Comparison of ENCODE assay signal across 15 cellular contexts in the genomic region with DNA sequence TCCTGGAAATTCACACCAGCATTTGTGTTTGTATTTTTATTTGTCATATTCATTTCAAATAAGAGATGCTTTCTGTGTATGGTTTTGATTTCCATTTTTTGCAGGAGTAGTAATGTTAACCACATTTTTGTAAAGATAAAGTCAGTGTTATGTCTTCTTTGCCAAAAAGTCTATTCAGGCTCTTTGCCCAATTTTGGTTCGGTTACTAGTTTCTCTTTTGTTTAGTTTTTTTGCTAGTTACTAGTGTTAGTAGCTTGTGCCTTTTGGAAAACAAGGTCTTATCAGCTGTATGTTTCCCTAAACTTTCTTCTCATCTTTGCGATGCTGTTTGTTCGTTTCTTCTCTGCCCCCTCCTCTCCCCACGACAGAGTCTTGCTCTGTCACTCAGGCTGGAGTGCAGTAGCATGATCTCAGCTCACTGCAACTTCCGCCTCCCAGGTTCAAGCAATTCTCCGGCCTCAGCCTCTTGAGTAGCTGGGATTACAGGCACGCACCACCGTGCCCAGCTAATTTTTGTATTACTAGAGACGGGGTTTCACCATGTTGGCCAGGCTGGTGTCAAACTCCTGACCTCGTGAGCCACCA.
DNase-seq lines count a peak whose midpoint lies in the region; ATAC-seq, FAIRE-seq and TF ChIP-seq lines count a peak whose summit lies in the region.
"Had no signal": no experiment of that assay in that cellular context is flagged by ENCODE, and none has a peak within 500 bp of the region (broad histone marks: within the 10 kb centered on the region; RNA-seq: fewer than 3 reads in every experiment).

No MANE protein-coding gene starts in this region.

- H3K79me2 ChIP-seq in endothelial cell of umbilical vein (ENCODE audit: control insufficient read depth, insufficient read depth, low read length), result peaks cover 72% of the 10 kb centered on the region
- H3K79me2 ChIP-seq in trophoblast cell (ENCODE audit: control insufficient read depth, insufficient read depth, low read length, poor library complexity), result peaks cover 8% of the 10 kb centered on the region

- H3K4me3 ChIP-seq in endothelial cell of umbilical vein (replicated peaks in 1 of 3; ENCODE audit: insufficient read depth in 1 of 3, low read depth in 1 of 3, low read length in 3 of 3), result no peak overlapping the region
- no peak overlapping the region for H3K4me3 ChIP-seq in trophoblast cell (ENCODE audit: low read depth, low read length)
- H3K4me3 ChIP-seq: A549, gastrocnemius medialis had no signal

- H3K79me1 ChIP-seq in trophoblast cell (ENCODE audit: low read length), result peaks cover 4% of the 10 kb centered on the region

- no peak overlapping the region for H2BK120ac ChIP-seq in trophoblast cell (ENCODE audit: insufficient read depth, low read length, poor library complexity)

- H3K27ac Mint-ChIP-seq in activated CD4-positive, alpha-beta T cell treated with anti-CD3 and anti-CD28 coated beads, Interleukin-2, amount 10 ng/mL, durations not matched to agents 7 days and 5 days, result peak overlapping the region; percentile 1
- H3K27ac Mint-ChIP-seq in T-helper 17 cell, result peak overlapping the region; percentile 94
- H3K27ac Mint-ChIP-seq: activated CD4-positive, alpha-beta memory T cell treated with anti-CD3 and anti-CD28 coated beads for 36 hours had no signal

- no peak for ATAC-seq in T-helper 17 cell
- ATAC-seq in HG02798 (IDR thresholded peaks at IDR 0.05; ENCODE audit: poor library complexity, unreplicated experiment), result no peak
- ATAC-seq: A549, gastrocnemius medialis had no signal

- peaks cover 6% of the 10 kb centered on the region for H4K20me1 ChIP-seq in endothelial cell of umbilical vein (replicated peaks; ENCODE audit: control insufficient read depth, extremely low read depth, insufficient read depth, low read length)

- intact Hi-C loops in endothelial cell of umbilical vein (cut with micrococcal nuclease), result no loop called here

- no peaks in the 10 kb centered on the region for H3K9me3 ChIP-seq in T-helper 17 cell (ENCODE audit: control insufficient read depth, low read length, poor library complexity, severe bottlenecking)
- H3K9me3 ChIP-seq in endothelial cell of umbilical vein (replicated peaks; ENCODE audit: control insufficient read depth, insufficient read depth, low read length), result no peaks in the 10 kb centered on the region
- peaks cover 2% of the 10 kb centered on the region for H3K9me3 ChIP-seq in trophoblast cell (ENCODE audit: insufficient read depth, low read depth, low read length)
- H3K9me3 ChIP-seq: A549, gastrocnemius medialis had no signal

- peaks cover 24% of the 10 kb centered on the region for H3K36me3 Mint-ChIP-seq in activated CD4-positive, alpha-beta T cell treated with anti-CD3 and anti-CD28 coated beads, Interleukin-2, amount 10 ng/mL, durations not matched to agents 7 days and 5 days (ENCODE audit: low read depth)
- H3K36me3 Mint-ChIP-seq in T-helper 17 cell (ENCODE audit: low read depth), result peaks cover 8% of the 10 kb centered on the region

- H3K4me2 ChIP-seq in endothelial cell of umbilical vein (ENCODE audit: insufficient read depth, low read length) (no peak overlapping the region), trophoblast cell (ENCODE audit: low read length) (no peak overlapping the region)
- H3K4me2 ChIP-seq: A549 had no signal

- peaks cover 51% of the 10 kb centered on the region for H3K4me1 Mint-ChIP-seq in activated CD4-positive, alpha-beta T cell treated with anti-CD3 and anti-CD28 coated beads, Interleukin-2, amount 10 ng/mL, durations not matched to agents 7 days and 5 days
- peaks cover 41% of the 10 kb centered on the region for H3K4me1 Mint-ChIP-seq in T-helper 17 cell

- CTCF ChIA-PET in activated CD4-positive, alpha-beta T cell treated with anti-CD3 and anti-CD28 coated beads, Interleukin-2, amount 10 ng/mL, durations not matched to agents 7 days and 5 days (lab: Charles Lee), result interaction anchor here (0.6 to 1.4 kb wide), 6 partner anchors 8 to 1168 kb away, joined by 4 to 6 read pairs (median 5); no protein-coding TSS in a partner anchor
- CTCF ChIA-PET in endothelial cell of umbilical vein (lab: Charles Lee), result interaction anchor here (2.0 kb wide), 1 partner anchor 321 kb away, joined by 6 read pairs; no protein-coding TSS in a partner anchor

- no peak overlapping the region for H4K91ac ChIP-seq in trophoblast cell (ENCODE audit: low read depth, low read length)

- H3K27me3 ChIP-seq in endothelial cell of umbilical vein (ENCODE audit: control insufficient read depth in 2 of 2, insufficient read depth in 2 of 2, low read length in 2 of 2) (no peaks in the 10 kb centered on the region), trophoblast cell (ENCODE audit: insufficient read depth, low read length) (no peaks in the 10 kb centered on the region)
- H3K27me3 ChIP-seq: gastrocnemius medialis had no signal

- POLR2A ChIA-PET in activated CD4-positive, alpha-beta T cell treated with anti-CD3 and anti-CD28 coated beads, Interleukin-2, amount 10 ng/mL, durations not matched to agents 7 days and 5 days (lab: Charles Lee), result no interaction called here
- POLR2A ChIA-PET in endothelial cell of umbilical vein (lab: Charles Lee), result no interaction called here

- no CpG with 5 or more reads among the region's 10 CpGs for WGBS in trophoblast cell (ENCODE audit: extremely low coverage, insufficient coverage, insufficient read length)

- H3K9me1 ChIP-seq in endothelial cell of umbilical vein (replicated peaks; ENCODE audit: control insufficient read depth, extremely low read depth, insufficient read depth, low read length), result no peaks in the 10 kb centered on the region

- H3K4me3 Mint-ChIP-seq in activated CD4-positive, alpha-beta T cell treated with anti-CD3 and anti-CD28 coated beads, Interleukin-2, amount 10 ng/mL, durations not matched to agents 7 days and 5 days, result no peak overlapping the region
- no peak overlapping the region for H3K4me3 Mint-ChIP-seq in T-helper 17 cell
- H3K4me3 Mint-ChIP-seq: activated CD4-positive, alpha-beta memory T cell treated with anti-CD3 and anti-CD28 coated beads for 36 hours had no signal

- DNase-seq in activated CD4-positive, alpha-beta T cell treated with anti-CD3 and anti-CD28 coated beads, Interleukin-2, amount 10 ng/mL, durations not matched to agents 7 days and 5 days, result no peak
- no peak for DNase-seq in activated CD4-positive, alpha-beta T cell treated with anti-CD3 and anti-CD28 coated beads for 4 hours
- DNase-seq in T-helper 17 cell (no peak), endothelial cell of umbilical vein (ENCODE audit: low read depth, low spot score) (no peak), trophoblast cell (no peak), C1 segment of cervical spinal cord (lab: John Stamatoyannopoulos, UW) (no peak), NCI-H146 treated with DMSO at 0.1 percent for 48 hours (lab: John Stamatoyannopoulos, UW; ENCODE audit: unreplicated experiment) (no peak)
- DNase-seq: activated CD4-positive, alpha-beta memory T cell treated with anti-CD3 and anti-CD28 coated beads for 36 hours; cortex of kidney; gastrocnemius medialis; NCI-H1417 treated with DMSO at 0.1 percent for 48 hours; NCI-H510A treated with DMSO at 0.1 percent for 48 hours had no signal

- no peak for FAIRE-seq in endothelial cell of umbilical vein (lab: Jason Lieb, UNC)
- FAIRE-seq: A549 had no signal

- no peak overlapping the region for H2AK5ac ChIP-seq in trophoblast cell (ENCODE audit: low read length)

- no peak overlapping the region for H3K14ac ChIP-seq in trophoblast cell (ENCODE audit: low read length)

- H3K4me1 ChIP-seq in endothelial cell of umbilical vein (ENCODE audit: control insufficient read depth, extremely low read depth, insufficient read depth, low read length) (peaks cover 17% of the 10 kb centered on the region), trophoblast cell (ENCODE audit: control insufficient read depth in 1 of 2, insufficient read depth in 2 of 2, low read length in 2 of 2) (peaks cover 2% of the 10 kb centered on the region in 2 experiments)

- no peak overlapping the region for H2BK5ac ChIP-seq in trophoblast cell (ENCODE audit: low read depth, low read length, poor library complexity)

- H3K23ac ChIP-seq in trophoblast cell (ENCODE audit: low read length), result no peak overlapping the region

- TF ChIP-seq POLR2A in endothelial cell of umbilical vein (IDR thresholded peaks at IDR 0.05; ENCODE audit: low read depth, low read length), result no peak

- H2AFZ ChIP-seq in endothelial cell of umbilical vein (ENCODE audit: low read depth, low read length) (no peak overlapping the region), trophoblast cell (ENCODE audit: insufficient read depth, low read length, poor library complexity) (no peak overlapping the region)

- no peak for TF ChIP-seq CTCF in endothelial cell of umbilical vein (IDR thresholded peaks at IDR 0.05; ENCODE audit: extremely low read depth in 1 of 2, insufficient read depth in 1 of 2, low read depth in 1 of 2, low read length in 2 of 2)

- H3K4ac ChIP-seq in trophoblast cell (ENCODE audit: low read depth, low read length), result peak overlapping the region; percentile 73

- no peak overlapping the region for H4K8ac ChIP-seq in trophoblast cell (ENCODE audit: low read depth, low read length)

- H3K36me3 ChIP-seq in endothelial cell of umbilical vein (ENCODE audit: control insufficient read depth in 2 of 2, extremely low read depth in 1 of 2, insufficient read depth in 2 of 2, low read length in 2 of 2), result peaks cover 3 to 6% of the 10 kb centered on the region in 2 experiments
- H3K36me3 ChIP-seq in trophoblast cell (ENCODE audit: control insufficient read depth in 1 of 2, insufficient read depth in 2 of 2, low read length in 2 of 2), result peaks cover 12 to 17% of the 10 kb centered on the region in 2 experiments

- dilution Hi-C loops in endothelial cell of umbilical vein (cut with MboI; ENCODE audit: extremely low pct_ligation_motif_present, low sequenced_read_pairs), result no loop called here

- no peak overlapping the region for H3K18ac ChIP-seq in trophoblast cell (ENCODE audit: low read length)

- BruUV-seq in endothelial cell of umbilical vein (replicated peaks; lab: Mats Ljungman, UMichigan), result no TSS peak

- H3K9me3 Mint-ChIP-seq in activated CD4-positive, alpha-beta T cell treated with anti-CD3 and anti-CD28 coated beads, Interleukin-2, amount 10 ng/mL, durations not matched to agents 7 days and 5 days, result no peaks in the 10 kb centered on the region
- H3K9me3 Mint-ChIP-seq: activated CD4-positive, alpha-beta memory T cell treated with anti-CD3 and anti-CD28 coated beads for 36 hours; type B pancreatic cell had no signal

- no peak overlapping the region for H4K12ac ChIP-seq in trophoblast cell (ENCODE audit: low read depth, low read length)

- no peaks in the 10 kb centered on the region for H3K27me3 Mint-ChIP-seq in activated CD4-positive, alpha-beta T cell treated with anti-CD3 and anti-CD28 coated beads, Interleukin-2, amount 10 ng/mL, durations not matched to agents 7 days and 5 days
- no peaks in the 10 kb centered on the region for H3K27me3 Mint-ChIP-seq in T-helper 17 cell
- H3K27me3 Mint-ChIP-seq: activated CD4-positive, alpha-beta memory T cell treated with anti-CD3 and anti-CD28 coated beads for 36 hours; type B pancreatic cell had no signal

- H3K27ac ChIP-seq in endothelial cell of umbilical vein (ENCODE audit: insufficient read depth, low read depth, low read length), result no peak overlapping the region
- no peak overlapping the region for H3K27ac ChIP-seq in trophoblast cell (ENCODE audit: low read depth, low read length)
- H3K27ac ChIP-seq: A549, gastrocnemius medialis had no signal

- H2BK12ac ChIP-seq in trophoblast cell (ENCODE audit: low read length), result no peak overlapping the region

- H3K9ac ChIP-seq in endothelial cell of umbilical vein (replicated peaks; ENCODE audit: extremely low read depth, insufficient read depth, low read length) (peak overlapping the region; percentile 9), trophoblast cell (ENCODE audit: low read length) (no peak overlapping the region)
